ENCODE assay signal across 8 cellular contexts in genomic region chr20:3767434-3768341, GRCh38. TPM values are rescaled to one million over a fixed set of nuclear protein-coding genes. Genes with fewer than 3 reads are reported as not detected.
A peak's percentile ranks its signal among the peaks of the same experiment; 100 is the strongest.
DNase-seq lines count a peak whose midpoint lies in the region; ATAC-seq and TF ChIP-seq lines count a peak whose summit lies in the region.

Gene ADISSP, minus strand, starts transcription at chr20:3767753. Its CDS starts 7,653 bp downstream, at chr20:3760100.

- peaks cover 0 to 3% of the 10 kb centered on the region in 2 donors for H3K36me3 Mint-ChIP-seq in CD14-positive monocyte

- peak within 1 kb of the TSS; percentile 85 to 94 (median 93) for H3K27ac Mint-ChIP-seq in CD14-positive monocyte

- H3K9me3 Mint-ChIP-seq in CD14-positive monocyte = peaks cover 0 to 9% (median 5%) of the 10 kb centered on the region in 7 donors

- H3K27me3 Mint-ChIP-seq in CD14-positive monocyte (ENCODE audit: low read depth in 3 of 3) = peaks cover 0 to 2% (median 0%) of the 10 kb centered on the region in 3 donors

- H3K4me1 Mint-ChIP-seq in CD14-positive monocyte = peaks cover 59% of the 10 kb centered on the region

- TF ChIP-seq CTCF in CD14-positive monocyte (IDR thresholded peaks at IDR 0.05) = no peak

- ATAC-seq in GM19351 (IDR thresholded peaks at IDR 0.05; ENCODE audit: unreplicated experiment) (peak; percentile 91), HG03521 (IDR thresholded peaks at IDR 0.05; ENCODE audit: unreplicated experiment) (peak; percentile 93), left colon (peak; percentile 92)

- DNase-seq in CD14-positive monocyte (ENCODE audit: low spot score) (peak; percentile 97), NCI-H748 (lab: John Stamatoyannopoulos, UW; ENCODE audit: unreplicated experiment) (peak; percentile 100), cortex of kidney (lab: John Stamatoyannopoulos, UW) (peak; percentile 100), left colon (peak; percentile 98 to 99)
- peak; percentile 95 for DNase-seq in activated CD4-positive, alpha-beta T cell treated with anti-CD3 and anti-CD28 coated beads, Interleukin-2, amount 50 U/mL, for 1 hour
- peak; percentile 99 for DNase-seq in stimulated activated CD4-positive, alpha-beta T cell treated with anti-CD3 and anti-CD28 coated beads, Interleukin-1b, Interleukin-23, amount 100 ng/mL, for 48 hours

- intact Hi-C loops in CD14-positive monocyte (cut with micrococcal nuclease) = loop anchor here (10.0 kb wide), 2 partner anchors 47 to 57 kb away; partner anchors contain the start of gene AP5S1 (in 1 of the 2)
- intact Hi-C loops in left colon (cut with DNase I, micrococcal nuclease) = no loop called here

- H3K4me3 Mint-ChIP-seq in CD14-positive monocyte = peak within 1 kb of the TSS; percentile 85 to 95

RNA-seq across cellular contexts. Expression of gene ADISSP, which starts in this region (rescaled TPM):
- polyA plus RNA-seq in CD14-positive monocyte = 10 to 100 TPM; 59.6 to 68.5 TPM
- total RNA-seq in left colon = 10 to 100 TPM; 13.3 to 19.8 TPM

Comparison
In these comparisons a context has a peak if more than half of its experiments do, and no peak if none do; other contexts are left out.
1. Peak in every context shown above with its lines: DNase-seq and ATAC-seq.
2. intact Hi-C loops: an anchor here in CD14-positive monocyte (10.0 kb wide); none called in left colon.